Comparison of ENCODE assay signal across 8 cellular contexts in the genomic region with DNA sequence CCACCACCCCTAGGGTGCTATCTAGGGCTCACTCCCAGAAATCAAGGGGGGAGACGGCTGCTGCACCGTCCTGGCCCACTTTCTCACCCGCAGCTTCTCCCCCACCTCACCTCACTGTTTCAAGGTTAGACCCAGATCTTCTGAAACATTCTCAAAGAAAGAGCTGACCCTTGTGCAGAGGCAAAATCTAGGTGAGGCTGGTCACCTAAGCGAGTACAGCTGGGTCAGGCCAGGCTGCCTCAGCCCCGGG. TPM values are rescaled to one million over a fixed set of nuclear protein-coding genes. Genes with fewer than 3 reads are reported as not detected.
A peak's percentile ranks its signal among the peaks of the same experiment; 100 is the strongest.
DNase-seq lines count a peak whose midpoint lies in the region; ATAC-seq and TF ChIP-seq lines count a peak whose summit lies in the region.

No MANE protein-coding gene starts in this region.

- intact Hi-C loops in PC-9 (cut with micrococcal nuclease; ENCODE audit: unreplicated experiment) = no loop called here

- CTCF ChIA-PET in PC-9 (lab: Charles Lee) = no interaction called here

- H3K27ac ChIP-seq in PC-9 = peak overlapping the region; percentile 94

- H3K36me3 ChIP-seq in GM06990 (ENCODE audit: control insufficient read depth, insufficient read depth, low read length) (peaks cover 2% of the 10 kb centered on the region), PC-9 (ENCODE audit: low read depth) (no peaks in the 10 kb centered on the region)

- H3K27ac Mint-ChIP-seq in progenitor cell of endocrine pancreas = peak overlapping the region; percentile 85

- H3K27me3 ChIP-seq in GM06990 (replicated peaks; ENCODE audit: control insufficient read depth, insufficient read depth, low read length) (no peaks in the 10 kb centered on the region), PC-9 (ENCODE audit: insufficient read depth, low read depth) (no peaks in the 10 kb centered on the region)

- peaks cover 7% of the 10 kb centered on the region for H3K27me3 Mint-ChIP-seq in progenitor cell of endocrine pancreas

- H4K20me1 ChIP-seq in PC-9 (ENCODE audit: insufficient read depth) = peaks cover 16% of the 10 kb centered on the region; the same call in 1 of the 2 replicates

- H3K4me1 ChIP-seq in PC-9 (replicated peaks; ENCODE audit: insufficient read depth) = peaks cover 21% of the 10 kb centered on the region

- H2AFZ ChIP-seq in PC-9 = no peak overlapping the region

- POLR2A ChIA-PET in PC-9 (lab: Charles Lee; ENCODE audit: unreplicated experiment) = interaction anchor here (0.6 to 1.0 kb wide), 3 partner anchors 17 to 49 kb away, joined by 3 to 4 read pairs (median 4); no protein-coding TSS in a partner anchor

- H3K36me3 Mint-ChIP-seq in progenitor cell of endocrine pancreas (ENCODE audit: insufficient read depth) = peaks cover 2% of the 10 kb centered on the region

- H3K4me3 ChIP-seq in GM06990 (replicated peaks; ENCODE audit: low read depth, low read length) = peak overlapping the region; percentile 77
- H3K4me3 ChIP-seq in PC-9 = peak overlapping the region; percentile 80
- peak overlapping the region; percentile 60 for H3K4me3 ChIP-seq in epithelial cell of proximal tubule (ENCODE audit: low read depth, low read length)

- H3K4me3 Mint-ChIP-seq in progenitor cell of endocrine pancreas (ENCODE audit: low read depth) = peak overlapping the region; percentile 73

- no peaks in the 10 kb centered on the region for H3K9me3 Mint-ChIP-seq in progenitor cell of endocrine pancreas (ENCODE audit: low read depth)

- TF ChIP-seq CTCF in GM06990 (IDR thresholded peaks at IDR 0.05; ENCODE audit: insufficient read depth, low read length, poor library complexity, severe bottlenecking) (no peak), PC-9 (conservative IDR thresholded peaks at IDR 0.05) (no peak), epithelial cell of proximal tubule (conservative IDR thresholded peaks at IDR 0.05; ENCODE audit: low read depth, low read length) (no peak), progenitor cell of endocrine pancreas (IDR thresholded peaks at IDR 0.05; ENCODE audit: unreplicated experiment) (no peak)

- peaks cover 8% of the 10 kb centered on the region for H3K4me1 Mint-ChIP-seq in progenitor cell of endocrine pancreas (ENCODE audit: low read depth)

- H3K9me3 ChIP-seq in PC-9 (ENCODE audit: insufficient read depth, low read depth) = no peaks in the 10 kb centered on the region

- H3K9me2 ChIP-seq in PC-9 (ENCODE audit: insufficient read depth) = no peaks in the 10 kb centered on the region

- TSS peak; percentile 86 for BruUV-seq in PC-9 (replicated peaks; lab: Mats Ljungman, UMichigan)

- H3F3A ChIP-seq in PC-9 (ENCODE audit: insufficient read depth, low read depth) = peaks cover 17% of the 10 kb centered on the region

- H3K4me2 ChIP-seq in PC-9 = peak overlapping the region; percentile 99

- H3K79me2 ChIP-seq in PC-9 (ENCODE audit: low read depth) = peaks cover 45% of the 10 kb centered on the region

- ATAC-seq in GM21515 (IDR thresholded peaks at IDR 0.05; ENCODE audit: unreplicated experiment) (no peak), HG02981 (IDR thresholded peaks at IDR 0.05; ENCODE audit: unreplicated experiment) (no peak)

- DNase-seq in GM06990 (ENCODE audit: extremely low read depth, insufficient read length) = no peak
- no peak for DNase-seq in PC-9
- DNase-seq in epithelial cell of proximal tubule (ENCODE audit: low read depth) = no peak
- DNase-seq in progenitor cell of endocrine pancreas (ENCODE audit: low spot score, unreplicated experiment) = no peak
- no peak for DNase-seq in NCI-H187 treated with DMSO at 0.1 percent for 48 hours (lab: John Stamatoyannopoulos, UW)
- no peak for DNase-seq in dedifferentiated amniotic fluid mesenchymal stem cell (ENCODE audit: extremely low spot score)

RNA-seq across cellular contexts. Expression of a gene that starts 27.0 kb away (rescaled TPM):
- total RNA-seq in PC-9 (2021) (40.6 and 50.7 TPM in 2 replicates), epithelial cell of proximal tubule (38.3 and 63.9 TPM in 2 replicates), progenitor cell of endocrine pancreas (49.7 and 51.7 TPM in 2 replicates)

RNA-seq across cellular contexts. Expression of a gene that starts 27.1 kb away (rescaled TPM):
- total RNA-seq in PC-9 (2021) (69.5 and 108 TPM in 2 replicates), epithelial cell of proximal tubule (123 and 157 TPM in 2 replicates), progenitor cell of endocrine pancreas (52.6 and 56.8 TPM in 2 replicates)

RNA-seq across cellular contexts. Expression of a gene that starts 35.8 kb away (rescaled TPM):
- total RNA-seq in PC-9 (2021) = 111 and 112 TPM in 2 replicates
- total RNA-seq in epithelial cell of proximal tubule = 11.3 and 20.1 TPM in 2 replicates
- total RNA-seq in progenitor cell of endocrine pancreas = 31.5 and 33.1 TPM in 2 replicates

RNA-seq across cellular contexts. Expression of a gene that starts 41.8 kb away (rescaled TPM):
- total RNA-seq in PC-9 (2021) (21.7 and 27.5 TPM in 2 replicates), epithelial cell of proximal tubule (17.4 and 23.2 TPM in 2 replicates), progenitor cell of endocrine pancreas (10.8 and 11.3 TPM in 2 replicates)

RNA-seq across cellular contexts. Expression of a gene that starts 45.3 kb away (rescaled TPM):
- 35.0 and 47.3 TPM in 2 replicates for total RNA-seq in PC-9 (2021)
- 1.5 and 3.9 TPM in 2 replicates for total RNA-seq in epithelial cell of proximal tubule
- 17.5 and 18.2 TPM in 2 replicates for total RNA-seq in progenitor cell of endocrine pancreas
